ENCODE assay signal across 1 cellular context in the genomic region with DNA sequence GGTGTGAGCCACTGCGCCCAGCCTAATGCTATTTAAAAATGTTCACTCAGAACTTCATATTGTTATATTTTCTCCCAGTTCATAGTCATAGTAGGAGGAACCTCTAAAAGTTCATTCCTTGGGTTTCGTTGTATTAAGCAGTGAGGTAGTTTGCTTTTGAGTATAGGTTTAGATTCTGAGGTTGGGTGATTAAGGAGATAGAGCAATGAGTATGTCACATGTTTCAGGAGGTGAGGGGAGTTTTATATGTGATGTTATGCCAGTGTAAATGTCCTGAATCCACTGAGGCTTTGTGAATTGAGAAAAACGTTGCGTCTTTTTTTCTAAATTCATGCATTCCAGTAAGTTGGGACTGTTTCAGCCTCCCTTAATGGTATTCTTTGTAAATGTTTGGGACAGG.
TF ChIP-seq lines count a peak whose summit lies in the region.

No MANE protein-coding gene starts in this region.

TF ChIP-seq in A549, 52 proteins besides CTCF, POLR2A, EP300 and RAD21:
- TF ChIP-seq, protein P1, sequence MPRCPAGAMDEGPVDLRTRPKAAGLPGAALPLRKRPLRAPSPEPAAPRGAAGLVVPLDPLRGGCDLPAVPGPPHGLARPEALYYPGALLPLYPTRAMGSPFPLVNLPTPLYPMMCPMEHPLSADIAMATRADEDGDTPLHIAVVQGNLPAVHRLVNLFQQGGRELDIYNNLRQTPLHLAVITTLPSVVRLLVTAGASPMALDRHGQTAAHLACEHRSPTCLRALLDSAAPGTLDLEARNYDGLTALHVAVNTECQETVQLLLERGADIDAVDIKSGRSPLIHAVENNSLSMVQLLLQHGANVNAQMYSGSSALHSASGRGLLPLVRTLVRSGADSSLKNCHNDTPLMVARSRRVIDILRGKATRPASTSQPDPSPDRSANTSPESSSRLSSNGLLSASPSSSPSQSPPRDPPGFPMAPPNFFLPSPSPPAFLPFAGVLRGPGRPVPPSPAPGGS (IDR thresholded peaks at IDR 0.05), result no peak
- TF ChIP-seq HOXA7 (CRISPR knock-in tag; IDR thresholded peaks at IDR 0.05) (no peak), MAZ (IDR thresholded peaks at IDR 0.05; ENCODE audit: borderline replicate concordance, low read depth, low read length) (no peak), PHF8 (IDR thresholded peaks at IDR 0.05; ENCODE audit: borderline replicate concordance, low read depth) (no peak), HOXB5 (CRISPR knock-in tag; IDR thresholded peaks at IDR 0.05) (no peak), CBX8 (IDR thresholded peaks at IDR 0.05) (no peak), NFE2L2 (conservative IDR thresholded peaks at IDR 0.05; ENCODE audit: low read length) (no peak), RCOR1 (IDR thresholded peaks at IDR 0.05; ENCODE audit: low read depth, low read length) (no peak), BHLHE40 (IDR thresholded peaks at IDR 0.05; ENCODE audit: low read depth, low read length) (no peak)
- TF ChIP-seq, protein P2, sequence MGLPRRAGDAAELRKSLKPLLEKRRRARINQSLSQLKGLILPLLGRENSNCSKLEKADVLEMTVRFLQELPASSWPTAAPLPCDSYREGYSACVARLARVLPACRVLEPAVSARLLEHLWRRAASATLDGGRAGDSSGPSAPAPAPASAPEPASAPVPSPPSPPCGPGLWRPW (IDR thresholded peaks at IDR 0.05), result no peak
- TF ChIP-seq, protein P3, sequence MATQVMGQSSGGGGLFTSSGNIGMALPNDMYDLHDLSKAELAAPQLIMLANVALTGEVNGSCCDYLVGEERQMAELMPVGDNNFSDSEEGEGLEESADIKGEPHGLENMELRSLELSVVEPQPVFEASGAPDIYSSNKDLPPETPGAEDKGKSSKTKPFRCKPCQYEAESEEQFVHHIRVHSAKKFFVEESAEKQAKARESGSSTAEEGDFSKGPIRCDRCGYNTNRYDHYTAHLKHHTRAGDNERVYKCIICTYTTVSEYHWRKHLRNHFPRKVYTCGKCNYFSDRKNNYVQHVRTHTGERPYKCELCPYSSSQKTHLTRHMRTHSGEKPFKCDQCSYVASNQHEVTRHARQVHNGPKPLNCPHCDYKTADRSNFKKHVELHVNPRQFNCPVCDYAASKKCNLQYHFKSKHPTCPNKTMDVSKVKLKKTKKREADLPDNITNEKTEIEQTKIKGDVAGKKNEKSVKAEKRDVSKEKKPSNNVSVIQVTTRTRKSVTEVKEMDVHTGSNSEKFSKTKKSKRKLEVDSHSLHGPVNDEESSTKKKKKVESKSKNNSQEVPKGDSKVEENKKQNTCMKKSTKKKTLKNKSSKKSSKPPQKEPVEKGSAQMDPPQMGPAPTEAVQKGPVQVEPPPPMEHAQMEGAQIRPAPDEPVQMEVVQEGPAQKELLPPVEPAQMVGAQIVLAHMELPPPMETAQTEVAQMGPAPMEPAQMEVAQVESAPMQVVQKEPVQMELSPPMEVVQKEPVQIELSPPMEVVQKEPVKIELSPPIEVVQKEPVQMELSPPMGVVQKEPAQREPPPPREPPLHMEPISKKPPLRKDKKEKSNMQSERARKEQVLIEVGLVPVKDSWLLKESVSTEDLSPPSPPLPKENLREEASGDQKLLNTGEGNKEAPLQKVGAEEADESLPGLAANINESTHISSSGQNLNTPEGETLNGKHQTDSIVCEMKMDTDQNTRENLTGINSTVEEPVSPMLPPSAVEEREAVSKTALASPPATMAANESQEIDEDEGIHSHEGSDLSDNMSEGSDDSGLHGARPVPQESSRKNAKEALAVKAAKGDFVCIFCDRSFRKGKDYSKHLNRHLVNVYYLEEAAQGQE (IDR thresholded peaks at IDR 0.05), result no peak
- TF ChIP-seq, protein P4, sequence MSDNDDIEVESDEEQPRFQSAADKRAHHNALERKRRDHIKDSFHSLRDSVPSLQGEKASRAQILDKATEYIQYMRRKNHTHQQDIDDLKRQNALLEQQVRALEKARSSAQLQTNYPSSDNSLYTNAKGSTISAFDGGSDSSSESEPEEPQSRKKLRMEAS (IDR thresholded peaks at IDR 0.05), result no peak
- TF ChIP-seq, protein P5, sequence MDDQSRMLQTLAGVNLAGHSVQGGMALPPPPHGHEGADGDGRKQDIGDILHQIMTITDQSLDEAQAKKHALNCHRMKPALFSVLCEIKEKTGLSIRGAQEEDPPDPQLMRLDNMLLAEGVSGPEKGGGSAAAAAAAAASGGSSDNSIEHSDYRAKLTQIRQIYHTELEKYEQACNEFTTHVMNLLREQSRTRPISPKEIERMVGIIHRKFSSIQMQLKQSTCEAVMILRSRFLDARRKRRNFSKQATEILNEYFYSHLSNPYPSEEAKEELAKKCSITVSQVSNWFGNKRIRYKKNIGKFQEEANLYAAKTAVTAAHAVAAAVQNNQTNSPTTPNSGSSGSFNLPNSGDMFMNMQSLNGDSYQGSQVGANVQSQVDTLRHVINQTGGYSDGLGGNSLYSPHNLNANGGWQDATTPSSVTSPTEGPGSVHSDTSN (IDR thresholded peaks at IDR 0.05), result no peak
TF ChIP-seq in A549: peak in this region for 0.
